In genomic region chr2:69683170-69683971, GRCh38 we compare ENCODE assay signal across 8 cellular contexts. TPM values are rescaled to one million over a fixed set of nuclear protein-coding genes. Genes with fewer than 3 reads are reported as not detected.
A peak's percentile ranks its signal among the peaks of the same experiment; 100 is the strongest.
DNase-seq lines count a peak whose midpoint lies in the region; ATAC-seq, FAIRE-seq and TF ChIP-seq lines count a peak whose summit lies in the region.

No MANE protein-coding gene starts in this region.

- 0 out of 4 replicates have a peak, but pooled peaks cover 0 to 3% of the 10 kb centered on the region in 2 experiments for H3K79me1 ChIP-seq in IMR-90 (ENCODE audit: low read depth in 1 of 2, low read length in 2 of 2)

- H2AK5ac ChIP-seq in IMR-90 (ENCODE audit: low read depth, low read length), result peak overlapping the region; percentile 84

- TF ChIP-seq CTCF in A673 (conservative IDR thresholded peaks at IDR 0.05; ENCODE audit: low read depth, low read length), result no peak
- no peak for TF ChIP-seq CTCF in IMR-90 (conservative IDR thresholded peaks at IDR 0.05; ENCODE audit: low read depth, low read length)
- no peak for TF ChIP-seq CTCF in GM12878 (IDR thresholded peaks at IDR 0.05 in 2 of 3, conservative IDR thresholded peaks at IDR 0.05 in 1 of 3; ENCODE audit: control insufficient read depth in 2 of 3, extremely low read depth in 1 of 3, insufficient read depth in 1 of 3, low read depth in 3 of 3, low read length in 3 of 3)
- TF ChIP-seq CTCF in HepG2 (CRISPR knock-in tag; IDR thresholded peaks at IDR 0.05), result no peak

- peak overlapping the region; percentile 50 for H2AK9ac ChIP-seq in IMR-90 (replicated peaks; ENCODE audit: low read depth, low read length, poor library complexity)

- no CpG with 5 or more reads among the region's 5 CpGs for WGBS in IMR-90 (ENCODE audit: extremely low coverage in 2 of 2, insufficient read length in 1 of 2), 2 experiments
- 27% methylated on average over 5 of the region's 5 CpGs for WGBS in GM12878 (ENCODE audit: insufficient coverage, insufficient replicate concordance, low lambda C conversion rate, missing lambda C conversion rate)
- WGBS in HepG2 (ENCODE audit: low lambda C conversion rate), result 43% methylated on average over 5 of the region's 5 CpGs

- peak overlapping the region; percentile 58 for H4K5ac ChIP-seq in IMR-90 (ENCODE audit: low read depth, low read length)

- intact Hi-C loops in A673 (cut with micrococcal nuclease; ENCODE audit: unreplicated experiment), result no loop called here
- intact Hi-C loops in IMR-90 (cut with micrococcal nuclease), result no loop called here
- intact Hi-C loops in GM12878 (cut with micrococcal nuclease; ENCODE audit: unreplicated experiment), result no loop called here
- intact Hi-C loops in HepG2 (cut with micrococcal nuclease; ENCODE audit: unreplicated experiment), result no loop called here

- peak; percentile 31 for FAIRE-seq in GM12878 (lab: Jason Lieb, UNC)
- FAIRE-seq in HepG2 (lab: Jason Lieb, UNC), result no peak

- H2BK5ac ChIP-seq in IMR-90 (ENCODE audit: low read depth, low read length, poor library complexity, severe bottlenecking), result peak overlapping the region; percentile 61

- TF ChIP-seq EP300 in GM12878 (IDR thresholded peaks at IDR 0.05; ENCODE audit: borderline replicate concordance in 1 of 2, control insufficient read depth in 1 of 2, low read depth in 2 of 2, low read length in 2 of 2), result no peak
- no peak for TF ChIP-seq EP300 in HepG2 (IDR thresholded peaks at IDR 0.05; ENCODE audit: low read depth in 2 of 2, low read length in 2 of 2)
- TF ChIP-seq EP300 in HepG2 (CRISPR knock-in tag; IDR thresholded peaks at IDR 0.05; ENCODE audit: borderline replicate concordance), result no peak

- H3K36me3 ChIP-seq in A673 (ENCODE audit: insufficient read depth, low read length, poor library complexity, severe bottlenecking), result no peaks in the 10 kb centered on the region
- no peaks in the 10 kb centered on the region for H3K36me3 ChIP-seq in IMR-90 (ENCODE audit: control insufficient read depth, insufficient read depth, low read length)
- H3K36me3 ChIP-seq in GM12878 (ENCODE audit: control insufficient read depth in 2 of 2, insufficient read depth in 2 of 2, low read length in 1 of 2), result no peaks in the 10 kb centered on the region
- no peaks in the 10 kb centered on the region for H3K36me3 ChIP-seq in HepG2 (replicated peaks in 1 of 2; ENCODE audit: control insufficient read depth in 1 of 2, insufficient read depth in 2 of 2, low read length in 2 of 2)

- SMC1A ChIA-PET in GM12878 (lab: Charles Lee; ENCODE audit: uncharacterized antibody, unreplicated experiment), result interaction anchor here (0.7 to 2.2 kb wide), 12 partner anchors 9 to 156 kb away, joined by 3 to 7 read pairs (median 4); no protein-coding TSS in a partner anchor

- in situ Hi-C loops in IMR-90 (cut with MboI; ENCODE audit: low sequenced_read_pairs), result no loop called here
- in situ Hi-C loops in GM12878 (cut with MboI), result no loop called here
- in situ Hi-C loops in HepG2 (cut with HindIII; ENCODE audit: extremely low pct_ligation_motif_present, low pct_unique_long_range_greater_than_20kb), result no loop called here

- no peak overlapping the region for H3K27ac ChIP-seq in A673 (ENCODE audit: low read depth, low read length, poor library complexity, severe bottlenecking)
- H3K27ac ChIP-seq in IMR-90 (ENCODE audit: insufficient read depth, low read length), result peak overlapping the region; percentile 52; the same call in 1 of the 2 replicates
- no peak overlapping the region for H3K27ac ChIP-seq in GM12878 (ENCODE audit: control insufficient read depth, insufficient read depth)
- H3K27ac ChIP-seq in HepG2 (ENCODE audit: extremely low read length, insufficient read depth, low read length), result no peak overlapping the region

- peak overlapping the region; percentile 84 for H2BK20ac ChIP-seq in IMR-90 (ENCODE audit: low read depth, low read length)

- H3K9ac ChIP-seq in IMR-90 (ENCODE audit: low read depth, low read length), result peak overlapping the region; percentile 60; the same call in 1 of the 2 replicates
- no peak overlapping the region for H3K9ac ChIP-seq in GM12878 (ENCODE audit: control insufficient read depth, insufficient read depth, low read length)
- H3K9ac ChIP-seq in HepG2 (ENCODE audit: insufficient read depth, low read depth, low read length), result no peak overlapping the region

- H3K23ac ChIP-seq in IMR-90 (ENCODE audit: low read depth, low read length), result no peak overlapping the region; the same call in 1 of the 2 replicates

- H3K4me3 ChIP-seq in A673 (ENCODE audit: low read depth, low read length, poor library complexity, severe bottlenecking) (no peak overlapping the region), IMR-90 (ENCODE audit: insufficient read depth, low read depth, low read length) (no peak overlapping the region), GM12878 (no peak overlapping the region; the same call in 1 of the 2 replicates), HepG2 (replicated peaks in 1 of 3; ENCODE audit: insufficient read depth in 1 of 3, low read depth in 2 of 3, low read length in 3 of 3) (no peak overlapping the region)

- POLR2A ChIA-PET in A673 (lab: Charles Lee; ENCODE audit: low non-redundant PET), result interaction anchor here (0.9 kb wide), 1 partner anchor 12 kb away, joined by 4 read pairs; no protein-coding TSS in a partner anchor
- POLR2A ChIA-PET in IMR-90 (lab: Charles Lee; ENCODE audit: unreplicated experiment), result no interaction called here
- POLR2A ChIA-PET in GM12878 (lab: Charles Lee), result interaction anchor here (0.6 to 1.0 kb wide), 3 partner anchors 9 to 121 kb away, joined by 3 to 5 read pairs (median 5); no protein-coding TSS in a partner anchor
- POLR2A ChIA-PET in HepG2 (lab: Yijun Ruan, JAX), result interaction anchor here (1.0 kb wide), 1 partner anchor 10 kb away, joined by 3 read pairs; no protein-coding TSS in a partner anchor

- H3K18ac ChIP-seq in IMR-90 (ENCODE audit: low read depth, low read length), result peak overlapping the region; percentile 58; the same call in 1 of the 2 replicates

- TF ChIP-seq POLR2A in IMR-90 (IDR thresholded peaks at IDR 0.05; ENCODE audit: low read depth, low read length) (no peak), GM12878 (IDR thresholded peaks at IDR 0.05; ENCODE audit: low read depth, low read length) (no peak), HepG2 (IDR thresholded peaks at IDR 0.05; ENCODE audit: insufficient read depth in 1 of 2, low read depth in 2 of 2, low read length in 2 of 2) (no peak)

- no peak for TF ChIP-seq RAD21 in IMR-90 (IDR thresholded peaks at IDR 0.05; ENCODE audit: low read length)
- no peak for TF ChIP-seq RAD21 in GM12878 (IDR thresholded peaks at IDR 0.05; ENCODE audit: insufficient read depth, low read depth, low read length)
- no peak for TF ChIP-seq RAD21 in HepG2 (CRISPR knock-in tag; IDR thresholded peaks at IDR 0.05)

- peak overlapping the region; percentile 58 for H3K56ac ChIP-seq in IMR-90 (ENCODE audit: extremely low read depth, insufficient read depth, low read length)

- BruUV-seq in A673 (replicated peaks; lab: Mats Ljungman, UMichigan) (no TSS peak), IMR-90 (replicated peaks; lab: Mats Ljungman, UMichigan) (no TSS peak), GM12878 (replicated peaks; lab: Mats Ljungman, UMichigan) (no TSS peak), HepG2 (replicated peaks; lab: Mats Ljungman, UMichigan) (no TSS peak)

- DNase-seq in A673 (ENCODE audit: low spot score) (peak; percentile 43), IMR-90 (peak; percentile 85), GM12878 (ENCODE audit: low read depth, low spot score) (no peak), HepG2 (ENCODE audit: low spot score) (peak; percentile 38), NAMALWA (ENCODE audit: low spot score) (no peak), NCI-H1694 (lab: John Stamatoyannopoulos, UW) (no peak)

- peak overlapping the region; percentile 69 for H3K4ac ChIP-seq in IMR-90 (ENCODE audit: low read depth, low read length)

- peak overlapping the region; percentile 88 for H2BK120ac ChIP-seq in IMR-90 (ENCODE audit: low read depth, low read length)

- H2AFZ ChIP-seq in IMR-90 (replicated peaks; ENCODE audit: low read length, poor library complexity), result peak overlapping the region; percentile 71
- peak overlapping the region; percentile 47 for H2AFZ ChIP-seq in GM12878 (ENCODE audit: control insufficient read depth, low read depth, low read length)
- H2AFZ ChIP-seq in HepG2 (ENCODE audit: low read length), result no peak overlapping the region

- H3K9me3 ChIP-seq in A673 (ENCODE audit: low read depth, low read length, poor library complexity, severe bottlenecking) (no peaks in the 10 kb centered on the region), IMR-90 (ENCODE audit: control insufficient read depth, insufficient read depth, low read length) (no peaks in the 10 kb centered on the region), GM12878 (replicated peaks; ENCODE audit: control insufficient read depth, insufficient read depth, low read length) (no peaks in the 10 kb centered on the region), HepG2 (ENCODE audit: low read length) (no peaks in the 10 kb centered on the region)

- ATAC-seq in IMR-90 (ENCODE audit: low read depth), result peak; percentile 78
- ATAC-seq in GM12878, result no peak
- ATAC-seq in HepG2, result no peak
- ATAC-seq in GM21737 (IDR thresholded peaks at IDR 0.05; ENCODE audit: unreplicated experiment), result no peak
- ATAC-seq in HG02763 (IDR thresholded peaks at IDR 0.05; ENCODE audit: unreplicated experiment), result no peak

- RAD21 ChIA-PET in GM12878 (lab: Charles Lee; ENCODE audit: unreplicated experiment), result no interaction called here

- H4K8ac ChIP-seq in IMR-90 (ENCODE audit: low read depth in 2 of 2, low read length in 2 of 2), result peak overlapping the region; percentile 59 to 74; a peak in 3 of 4 replicates

- no peaks in the 10 kb centered on the region for H3K79me2 ChIP-seq in GM12878 (ENCODE audit: control insufficient read depth, insufficient read depth, low read length)
- no peaks in the 10 kb centered on the region for H3K79me2 ChIP-seq in HepG2 (ENCODE audit: insufficient read depth, low read length)

- H3K4me2 ChIP-seq in IMR-90 (ENCODE audit: low read depth, low read length) (peak overlapping the region; percentile 57; the same call in 1 of the 2 replicates), GM12878 (ENCODE audit: control insufficient read depth, insufficient read depth) (peak overlapping the region; percentile 12; the same call in 1 of the 2 replicates), HepG2 (ENCODE audit: low read depth, low read length) (no peak overlapping the region)

- peak overlapping the region; percentile 76 for H3K14ac ChIP-seq in IMR-90 (replicated peaks; ENCODE audit: low read depth, low read length)

- H3K9me1 ChIP-seq in IMR-90 (ENCODE audit: insufficient read depth, low read length), result peaks cover 6% of the 10 kb centered on the region; the same call in 1 of the 2 replicates

- H4K20me1 ChIP-seq in IMR-90 (ENCODE audit: insufficient read depth, low read length), result no peaks in the 10 kb centered on the region
- H4K20me1 ChIP-seq in GM12878 (ENCODE audit: control insufficient read depth, insufficient read depth), result no peaks in the 10 kb centered on the region
- H4K20me1 ChIP-seq in HepG2 (ENCODE audit: insufficient read depth, low read length), result no peaks in the 10 kb centered on the region

- H3K4me1 ChIP-seq in A673 (ENCODE audit: insufficient read depth, low read length, poor library complexity, severe bottlenecking) (no peaks in the 10 kb centered on the region), IMR-90 (ENCODE audit: control insufficient read depth, insufficient read depth, low read length) (peaks cover 7% of the 10 kb centered on the region), GM12878 (ENCODE audit: control insufficient read depth, insufficient read depth, low read length) (no peaks in the 10 kb centered on the region; the same call in 1 of the 2 replicates), HepG2 (ENCODE audit: insufficient read depth, low read length) (peaks cover 42% of the 10 kb centered on the region)

- H3K27me3 ChIP-seq in A673 (replicated peaks; ENCODE audit: insufficient read depth, low read depth, low read length, poor library complexity) (no peaks in the 10 kb centered on the region), IMR-90 (ENCODE audit: control insufficient read depth, insufficient read depth, low read length) (no peaks in the 10 kb centered on the region), GM12878 (replicated peaks in 1 of 2; ENCODE audit: control insufficient read depth in 2 of 2, insufficient read depth in 2 of 2, low read length in 1 of 2) (no peaks in the 10 kb centered on the region), HepG2 (ENCODE audit: control insufficient read depth in 1 of 2, insufficient read depth in 2 of 2, low read length in 2 of 2) (peaks cover 0 to 7% of the 10 kb centered on the region in 2 experiments; a peak in 3 of 5 replicates)

- CTCF ChIA-PET in A673 (lab: Charles Lee), result interaction anchor here (1.2 kb wide), 1 partner anchor 42 kb away, joined by 3 read pairs; no protein-coding TSS in a partner anchor
- CTCF ChIA-PET in IMR-90 (lab: Yijun Ruan, JAX), result interaction anchor here (0.9 to 1.5 kb wide), 2 partner anchors 10 to 16 kb away, joined by 3 read pairs; no protein-coding TSS in a partner anchor
- CTCF ChIA-PET in GM12878 (lab: Yijun Ruan, JAX), result interaction anchor here (0.7 to 2.8 kb wide), 6 partner anchors 11 to 118 kb away, joined by 3 to 14 read pairs (median 4); no protein-coding TSS in a partner anchor
- CTCF ChIA-PET in HepG2 (lab: Yijun Ruan, JAX; ENCODE audit: low intra/inter-chr PET ratio, low total read pairs), result no interaction called here

- dilution Hi-C loops in IMR-90 (cut with HindIII; ENCODE audit: low sequenced_read_pairs, unreplicated experiment), result no loop called here

- H2BK15ac ChIP-seq in IMR-90 (ENCODE audit: low read depth, low read length), result peak overlapping the region; percentile 76

- H4K91ac ChIP-seq in IMR-90 (ENCODE audit: insufficient read depth, low read depth, low read length), result peak overlapping the region; percentile 84; the same call in 1 of the 2 replicates

RNA-seq across cellular contexts. Expression of gene AAK1, which starts 39.8 kb away (rescaled TPM):
- total RNA-seq in A673 (2021), result 40.1 and 40.5 TPM in 2 replicates
- total RNA-seq in IMR-90 (2012; rRNA removed), result 26.5 and 34.7 TPM in 2 replicates
- polyA plus RNA-seq in IMR-90 (2012; rRNA removed), result 21.9 and 22.1 TPM in 2 replicates
- 10.2 and 11.0 TPM in 2 replicates for polyA plus RNA-seq in IMR-90 (2012; cell fraction: cytosol; rRNA removed)
- 18.0 and 36.8 TPM in 2 replicates for polyA plus RNA-seq in IMR-90 (2012; cell fraction: nucleus; rRNA removed; ENCODE audit: low replicate concordance)
- total RNA-seq in GM12878 (2013; cell fraction: nucleolus; rRNA removed), result 99.3 and 101 TPM in 2 replicates
- total RNA-seq in GM12878 (2014; rRNA removed), result 24.5 and 26.0 TPM in 2 replicates
- total RNA-seq in GM12878 (2014; rRNA removed; fragmentation: Illumina TruSeq; extraction: Trizol), result 15.0 and 15.4 TPM in 2 replicates
- total RNA-seq in GM12878 (2021), result 32.9 and 35.0 TPM in 2 replicates
- polyA plus RNA-seq in GM12878 (2011; ENCODE audit: low read depth), result 8.7 TPM
- 10.3 and 12.0 TPM in 2 replicates for polyA plus RNA-seq in GM12878 (2011; rRNA removed)
- polyA plus RNA-seq in GM12878 (2011; cell fraction: cytosol; rRNA removed), result 9.9 and 13.4 TPM in 2 replicates
- polyA plus RNA-seq in GM12878 (2011; cell fraction: nucleus; rRNA removed), result 18.1 and 24.2 TPM in 2 replicates
- polyA plus RNA-seq in GM12878 (2012), result 13.3 and 15.6 TPM in 2 replicates
- polyA plus RNA-seq in GM12878 (2014; fragmentation: Illumina TruSeq; extraction: Trizol), result 17.6 and 18.1 TPM in 2 replicates
- polyA plus RNA-seq in GM12878 (2014; fragmentation: Nextera tagmentation; extraction: Ambion mirVana), result 1 to 10 TPM; 2.9 to 8.0 TPM
- 16.9 and 21.0 TPM in 2 replicates for polyA plus RNA-seq in GM12878 (2014; rRNA removed)
- polyA plus RNA-seq in GM12878 (2016; fragmentation: Nextera tagmentation; extraction: Ambion mirVana), result 10 to 100 TPM; 30.7 to 41.4 TPM
- polyA minus RNA-seq in GM12878 (2011; rRNA and poly(A)+ RNA removed), result 19.1 and 24.8 TPM in 2 replicates
- 12.2 and 13.6 TPM in 2 replicates for polyA minus RNA-seq in GM12878 (2011; cell fraction: cytosol; rRNA and poly(A)+ RNA removed)
- polyA minus RNA-seq in GM12878 (2011; cell fraction: nucleus; rRNA and poly(A)+ RNA removed), result 25.9 and 39.5 TPM in 2 replicates
- 10.3 and 15.2 TPM in 2 replicates for total RNA-seq in HepG2 (2016; rRNA removed; fragmentation: Illumina TruSeq; extraction: Trizol)
- total RNA-seq in HepG2 (2016; cell fraction: cytosol; rRNA removed; fragmentation: Illumina TruSeq; extraction: Trizol; ENCODE audit: low read depth), result 2.4 and 3.1 TPM in 2 replicates
- total RNA-seq in HepG2 (2016; cell fraction: insoluble cytoplasmic fraction; rRNA removed; fragmentation: Illumina TruSeq; extraction: Trizol), result 9.4 and 12.9 TPM in 2 replicates
- 7.2 and 7.6 TPM in 2 replicates for total RNA-seq in HepG2 (2016; cell fraction: membrane; rRNA removed; fragmentation: Illumina TruSeq; extraction: Trizol)
- 20.2 and 27.8 TPM in 2 replicates for total RNA-seq in HepG2 (2016; cell fraction: nucleus; rRNA removed; fragmentation: Illumina TruSeq; extraction: Trizol)
- polyA plus RNA-seq in HepG2 (2011; rRNA removed), result 9.4 and 9.8 TPM in 2 replicates
- polyA plus RNA-seq in HepG2 (2011; cell fraction: cytosol; rRNA removed), result 4.3 and 6.0 TPM in 2 replicates
- 13.6 and 15.8 TPM in 2 replicates for polyA plus RNA-seq in HepG2 (2011; cell fraction: nucleus; rRNA removed)
- 7.2 and 9.5 TPM in 2 replicates for polyA plus RNA-seq in HepG2 (2012)
- 0.59 and 1.3 TPM in 2 replicates for polyA plus RNA-seq in HepG2 (2016; cell fraction: cytosol; fragmentation: Illumina TruSeq; extraction: Trizol; ENCODE audit: low read depth)
- polyA plus RNA-seq in HepG2 (2016; cell fraction: insoluble cytoplasmic fraction; fragmentation: Illumina TruSeq; extraction: Trizol; ENCODE audit: low read depth), result 7.3 and 8.6 TPM in 2 replicates
- 1.5 and 1.9 TPM in 2 replicates for polyA plus RNA-seq in HepG2 (2016; cell fraction: membrane; fragmentation: Illumina TruSeq; extraction: Trizol; ENCODE audit: low read depth)
- 14.2 and 15.4 TPM in 2 replicates for polyA plus RNA-seq in HepG2 (2016; cell fraction: nucleus; fragmentation: Illumina TruSeq; extraction: Trizol; ENCODE audit: insufficient read depth, low read depth)
- 8.6 and 11.3 TPM in 2 replicates for polyA minus RNA-seq in HepG2 (2011; rRNA and poly(A)+ RNA removed; ENCODE audit: low replicate concordance)
- 17.2 and 18.3 TPM in 2 replicates for polyA minus RNA-seq in HepG2 (2011; cell fraction: cytosol; rRNA and poly(A)+ RNA removed)
- 41.1 and 50.6 TPM in 2 replicates for polyA minus RNA-seq in HepG2 (2011; cell fraction: nucleus; rRNA and poly(A)+ RNA removed)

RNA-seq across cellular contexts. Expression of gene ANXA4, which starts 58.6 kb away (rescaled TPM):
- total RNA-seq in A673 (2021) (5.1 and 6.5 TPM in 2 replicates), IMR-90 (2012; rRNA removed) (22.2 and 25.8 TPM in 2 replicates), GM12878 (2014; rRNA removed) (59.3 and 60.0 TPM in 2 replicates), GM12878 (2014; rRNA removed; fragmentation: Illumina TruSeq; extraction: Trizol) (16.3 and 17.7 TPM in 2 replicates), GM12878 (2021) (57.5 and 64.2 TPM in 2 replicates), HepG2 (2016; rRNA removed; fragmentation: Illumina TruSeq; extraction: Trizol) (155 and 237 TPM in 2 replicates)
- polyA plus RNA-seq in IMR-90 (2012; rRNA removed) (72.0 and 113 TPM in 2 replicates), GM12878 (2011; rRNA removed) (81.6 and 97.2 TPM in 2 replicates), GM12878 (2014; fragmentation: Illumina TruSeq; extraction: Trizol) (57.9 and 74.3 TPM in 2 replicates), GM12878 (2014; fragmentation: Nextera tagmentation; extraction: Ambion mirVana) (10 to 100 TPM; 64.6 to 73.1 TPM), GM12878 (2014; rRNA removed) (78.8 and 94.3 TPM in 2 replicates), GM12878 (2016; fragmentation: Nextera tagmentation; extraction: Ambion mirVana) (10 to 100 TPM; 69.0 to 74.2 TPM), HepG2 (2011; rRNA removed) (147 and 168 TPM in 2 replicates)
- 21.8 and 32.1 TPM in 2 replicates for polyA plus RNA-seq in IMR-90 (2012; cell fraction: cytosol; rRNA removed)
- polyA plus RNA-seq in IMR-90 (2012; cell fraction: nucleus; rRNA removed; ENCODE audit: low replicate concordance), result 18.7 and 28.6 TPM in 2 replicates
- 52.6 and 58.2 TPM in 2 replicates for total RNA-seq in GM12878 (2013; cell fraction: nucleolus; rRNA removed)
- polyA plus RNA-seq in GM12878 (2011; ENCODE audit: low read depth), result 18.8 TPM
- polyA plus RNA-seq in GM12878 (2011; cell fraction: cytosol; rRNA removed), result 71.3 and 110 TPM in 2 replicates
- polyA plus RNA-seq in GM12878 (2011; cell fraction: nucleus; rRNA removed), result 110 and 122 TPM in 2 replicates
- 44.2 and 54.2 TPM in 2 replicates for polyA plus RNA-seq in GM12878 (2012)
- 77.5 and 85.9 TPM in 2 replicates for polyA minus RNA-seq in GM12878 (2011; rRNA and poly(A)+ RNA removed)
- 24.5 and 37.8 TPM in 2 replicates for polyA minus RNA-seq in GM12878 (2011; cell fraction: cytosol; rRNA and poly(A)+ RNA removed)
- polyA minus RNA-seq in GM12878 (2011; cell fraction: nucleus; rRNA and poly(A)+ RNA removed), result 21.4 and 30.3 TPM in 2 replicates
- 17.9 and 22.8 TPM in 2 replicates for total RNA-seq in HepG2 (2016; cell fraction: cytosol; rRNA removed; fragmentation: Illumina TruSeq; extraction: Trizol; ENCODE audit: low read depth)
- total RNA-seq in HepG2 (2016; cell fraction: insoluble cytoplasmic fraction; rRNA removed; fragmentation: Illumina TruSeq; extraction: Trizol), result 161 and 233 TPM in 2 replicates
- total RNA-seq in HepG2 (2016; cell fraction: membrane; rRNA removed; fragmentation: Illumina TruSeq; extraction: Trizol), result 40.1 and 41.9 TPM in 2 replicates
- total RNA-seq in HepG2 (2016; cell fraction: nucleus; rRNA removed; fragmentation: Illumina TruSeq; extraction: Trizol), result 65.6 and 74.7 TPM in 2 replicates
- polyA plus RNA-seq in HepG2 (2011; cell fraction: cytosol; rRNA removed), result 87.5 and 190 TPM in 2 replicates
- 143 and 171 TPM in 2 replicates for polyA plus RNA-seq in HepG2 (2011; cell fraction: nucleus; rRNA removed)
- polyA plus RNA-seq in HepG2 (2012), result 61.9 and 99.0 TPM in 2 replicates
- polyA plus RNA-seq in HepG2 (2016; cell fraction: cytosol; fragmentation: Illumina TruSeq; extraction: Trizol; ENCODE audit: low read depth), result 31.6 and 32.5 TPM in 2 replicates
- polyA plus RNA-seq in HepG2 (2016; cell fraction: insoluble cytoplasmic fraction; fragmentation: Illumina TruSeq; extraction: Trizol; ENCODE audit: low read depth), result 346 and 367 TPM in 2 replicates
- 39.4 and 42.7 TPM in 2 replicates for polyA plus RNA-seq in HepG2 (2016; cell fraction: membrane; fragmentation: Illumina TruSeq; extraction: Trizol; ENCODE audit: low read depth)
- polyA plus RNA-seq in HepG2 (2016; cell fraction: nucleus; fragmentation: Illumina TruSeq; extraction: Trizol; ENCODE audit: insufficient read depth, low read depth), result 146 and 162 TPM in 2 replicates
- 48.3 and 195 TPM in 2 replicates for polyA minus RNA-seq in HepG2 (2011; rRNA and poly(A)+ RNA removed; ENCODE audit: low replicate concordance)
- polyA minus RNA-seq in HepG2 (2011; cell fraction: cytosol; rRNA and poly(A)+ RNA removed), result 90.7 and 108 TPM in 2 replicates
- polyA minus RNA-seq in HepG2 (2011; cell fraction: nucleus; rRNA and poly(A)+ RNA removed), result 70.5 and 74.0 TPM in 2 replicates

Comparison
In these comparisons a context has a peak if more than half of its experiments do, and no peak if none do; other contexts are left out.
1. DNase-seq: peak in A673 (single experiment), IMR-90 (single experiment) and HepG2 (single experiment); none in GM12878 (single experiment), NAMALWA (single experiment) and NCI-H1694 (single experiment).